Comparison of ENCODE assay signal across 9 cellular contexts in genomic region chr5:61306531-61307195, GRCh38. TPM values are rescaled to one million over a fixed set of nuclear protein-coding genes. Genes with fewer than 3 reads are reported as not detected.
A peak's percentile ranks its signal among the peaks of the same experiment; 100 is the strongest.
DNase-seq lines count a peak whose midpoint lies in the region; ATAC-seq, FAIRE-seq and TF ChIP-seq lines count a peak whose summit lies in the region.
"Had no signal": no experiment of that assay in that cellular context is flagged by ENCODE, and none has a peak within 500 bp of the region (broad histone marks: within the 10 kb centered on the region; RNA-seq: fewer than 3 reads in every experiment).

No MANE protein-coding gene starts in this region.

- H3K79me2 ChIP-seq in hepatocyte, result no peaks in the 10 kb centered on the region

- no peaks in the 10 kb centered on the region for H3K36me3 ChIP-seq in hepatocyte (replicated peaks; ENCODE audit: insufficient read depth, low read depth)
- no peaks in the 10 kb centered on the region for H3K36me3 ChIP-seq in neuronal stem cell (replicated peaks in 1 of 2; ENCODE audit: control insufficient read depth in 2 of 2, insufficient read depth in 2 of 2, low read length in 2 of 2)

- H3K4me1 ChIP-seq in hepatocyte (ENCODE audit: insufficient read depth) (peaks cover 17% of the 10 kb centered on the region), neuronal stem cell (ENCODE audit: control insufficient read depth in 2 of 2, insufficient read depth in 1 of 2, low read depth in 1 of 2, low read length in 2 of 2) (peaks cover 4 to 6% of the 10 kb centered on the region in 2 donors)

- H3K27ac ChIP-seq in hepatocyte (peak overlapping the region; percentile 80), neuronal stem cell (replicated peaks; ENCODE audit: low read length) (no peak overlapping the region)

- H2BK5ac ChIP-seq in neuronal stem cell (ENCODE audit: low read length), result no peak overlapping the region

- WGBS in hepatocyte (ENCODE audit: low lambda C conversion rate, missing lambda C conversion rate), result 28% methylated on average over 5 of the region's 5 CpGs
- no CpG with 5 or more reads among the region's 5 CpGs for WGBS in neuronal stem cell (ENCODE audit: extremely low coverage in 2 of 2, insufficient read length in 2 of 2, insufficient replicate concordance in 1 of 2), 2 donors

- no peak overlapping the region for H2BK120ac ChIP-seq in neuronal stem cell (ENCODE audit: low read depth, low read length)

- no peaks in the 10 kb centered on the region for H4K20me1 ChIP-seq in hepatocyte (ENCODE audit: insufficient read depth, poor library complexity, severe bottlenecking)

- peak; percentile 88 for ATAC-seq in GM21515 (IDR thresholded peaks at IDR 0.05; ENCODE audit: unreplicated experiment)

- peak; percentile 2 for FAIRE-seq in RCC 7860 (lab: Jason Lieb, UNC)

- H3K4me3 ChIP-seq in hepatocyte (no peak overlapping the region), neuronal stem cell (ENCODE audit: low read length in 2 of 2) (no peak overlapping the region)

- H3K23ac ChIP-seq in neuronal stem cell (ENCODE audit: low read depth, low read length, poor library complexity), result no peak overlapping the region

- no peak overlapping the region for H4K91ac ChIP-seq in neuronal stem cell (ENCODE audit: low read depth, low read length, poor library complexity)

- H3K9me2 ChIP-seq in hepatocyte (replicated peaks; ENCODE audit: insufficient read depth), result no peaks in the 10 kb centered on the region

- H3K27me3 ChIP-seq in hepatocyte (no peaks in the 10 kb centered on the region), neuronal stem cell (ENCODE audit: control insufficient read depth in 3 of 3, insufficient read depth in 3 of 3, low read depth in 1 of 3, low read length in 3 of 3) (no peaks in the 10 kb centered on the region)

- H3K79me1 ChIP-seq in neuronal stem cell (ENCODE audit: low read depth, low read length), result no peaks in the 10 kb centered on the region

- no peak overlapping the region for H2BK12ac ChIP-seq in neuronal stem cell (ENCODE audit: low read length)

- DNase-seq in GM04503 (ENCODE audit: low read depth) (peak; percentile 49), RCC 7860 (ENCODE audit: low spot score) (peak; percentile 50), hepatocyte (ENCODE audit: low spot score) (peak; percentile 76), NCI-H2196 treated with DMSO at 0.1 percent for 48 hours (lab: John Stamatoyannopoulos, UW; ENCODE audit: unreplicated experiment) (no peak), hypothalamus (lab: John Stamatoyannopoulos, UW) (no peak), occipital lobe (lab: John Stamatoyannopoulos, UW) (no peak), neuronal stem cell (ENCODE audit: low spot score) (no peak)
- DNase-seq: activated B cell treated with CpG ODN at 0.5 μM for 24 hours had no signal

- H2BK15ac ChIP-seq in neuronal stem cell (ENCODE audit: low read length), result no peak overlapping the region

- H3K9ac ChIP-seq in neuronal stem cell (ENCODE audit: low read depth, low read length, poor library complexity), result no peak overlapping the region

- no peak overlapping the region for H3K18ac ChIP-seq in neuronal stem cell (ENCODE audit: low read length)

- H3K14ac ChIP-seq in neuronal stem cell (ENCODE audit: low read length), result no peak overlapping the region

- H2AK5ac ChIP-seq in neuronal stem cell (ENCODE audit: low read depth, low read length), result no peak overlapping the region

- TF ChIP-seq CTCF in hepatocyte (IDR thresholded peaks at IDR 0.05; ENCODE audit: poor library complexity), result no peak

- H3K4me2 ChIP-seq in hepatocyte, result peak overlapping the region; percentile 50
- H3K4me2 ChIP-seq in neuronal stem cell (ENCODE audit: insufficient read depth, low read length, poor library complexity, severe bottlenecking), result no peak overlapping the region

- no peak overlapping the region for H3K4ac ChIP-seq in neuronal stem cell (ENCODE audit: low read length)

- H3K9me3 ChIP-seq in hepatocyte (ENCODE audit: low read depth), result no peaks in the 10 kb centered on the region
- no peaks in the 10 kb centered on the region for H3K9me3 ChIP-seq in neuronal stem cell (replicated peaks in 1 of 2; ENCODE audit: control insufficient read depth in 2 of 2, insufficient read depth in 1 of 2, low read depth in 1 of 2, low read length in 2 of 2)

- H4K8ac ChIP-seq in neuronal stem cell (ENCODE audit: low read depth, low read length), result no peak overlapping the region

- H2AFZ ChIP-seq in hepatocyte (no peak overlapping the region), neuronal stem cell (ENCODE audit: low read length) (no peak overlapping the region)

RNA-seq across cellular contexts. Expression of gene ZSWIM6, which starts 25.4 kb away (rescaled TPM):
- total RNA-seq in hepatocyte, result 12.7 and 13.0 TPM in 2 replicates
- 6.7 and 9.0 TPM in 2 replicates for polyA plus RNA-seq in hepatocyte
- total RNA-seq in occipital lobe, result 57.4 TPM
- 24.2 TPM for polyA plus RNA-seq in neuronal stem cell (2013, experiment 1 of 2)
- polyA plus RNA-seq in neuronal stem cell (2013, experiment 2 of 2), result 25.4 TPM

Comparison
In these comparisons a context has a peak if more than half of its experiments do, and no peak if none do; other contexts are left out.
1. DNase-seq: peak in GM04503 (single experiment), RCC 7860 (single experiment) and hepatocyte (single experiment); none in NCI-H2196 treated with DMSO at 0.1 percent for 48 hours (single experiment), hypothalamus (0 of 51), occipital lobe (single experiment) and neuronal stem cell (single experiment).